In the genomic region with DNA sequence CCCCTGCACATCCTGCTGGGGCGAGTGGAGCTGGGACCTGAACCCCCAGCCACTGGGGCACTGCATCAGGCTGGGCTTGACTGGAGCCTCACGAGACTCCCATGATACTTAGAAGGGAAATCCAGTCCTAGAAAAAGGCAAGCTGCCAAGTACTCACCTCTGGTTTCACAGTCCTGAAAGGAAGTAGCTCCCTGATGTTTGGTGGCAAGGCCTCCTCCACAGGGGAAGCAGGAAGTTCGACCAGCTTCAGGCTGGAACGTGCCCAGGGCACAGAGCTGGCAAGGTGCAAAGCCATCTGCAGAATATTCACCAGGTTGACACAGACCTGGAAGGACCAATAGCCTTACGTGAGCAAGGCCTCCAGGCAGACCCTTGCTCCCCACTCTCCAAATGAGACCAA, we compare ENCODE assay signal across 17 cellular contexts. TPM values are rescaled to one million over a fixed set of nuclear protein-coding genes. Genes with fewer than 3 reads are reported as not detected.
DNase-seq lines count a peak whose midpoint lies in the region; ATAC-seq and TF ChIP-seq lines count a peak whose summit lies in the region.
"Had no signal": no experiment of that assay in that cellular context is flagged by ENCODE, and none has a peak within 500 bp of the region (broad histone marks: within the 10 kb centered on the region; RNA-seq: fewer than 3 reads in every experiment).

No MANE protein-coding gene starts in this region.

- intact Hi-C loops in natural killer cell (cut with micrococcal nuclease): no loop called here

- H3K36me3 Mint-ChIP-seq in activated CD8-positive, alpha-beta memory T cell treated with anti-CD3 and anti-CD28 coated beads, Interleukin-2, amount 10 ng/mL, durations not matched to agents 7 days and 5 days: no peaks in the 10 kb centered on the region
- H3K36me3 Mint-ChIP-seq in glutamatergic neuron (ENCODE audit: unreplicated experiment) (no peaks in the 10 kb centered on the region), natural killer cell (no peaks in the 10 kb centered on the region)
- H3K36me3 Mint-ChIP-seq: CD4-positive, CD25-positive, alpha-beta regulatory T cell had no signal

- ATAC-seq in activated CD8-positive, alpha-beta memory T cell treated with anti-CD3 and anti-CD28 coated beads, Interleukin-2, amount 10 ng/mL, durations not matched to agents 7 days and 5 days: no peak
- peak; percentile 38 for ATAC-seq in esophagus mucosa
- no peak for ATAC-seq in natural killer cell
- ATAC-seq: HepG2 had no signal

- CTCF ChIA-PET in activated CD8-positive, alpha-beta memory T cell treated with anti-CD3 and anti-CD28 coated beads, Interleukin-2, amount 10 ng/mL, durations not matched to agents 7 days and 5 days (lab: Charles Lee): interaction anchor here (0.8 to 1.4 kb wide), 2 partner anchors 15 to 65 kb away, joined by 3 to 5 read pairs; no protein-coding TSS in a partner anchor

- TF ChIP-seq CTCF in glutamatergic neuron (IDR thresholded peaks at IDR 0.05; ENCODE audit: partially characterized antibody, unreplicated experiment) (no peak), natural killer cell (IDR thresholded peaks at IDR 0.05) (no peak)

- no peak overlapping the region for H3K27ac Mint-ChIP-seq in activated CD8-positive, alpha-beta memory T cell treated with anti-CD3 and anti-CD28 coated beads, Interleukin-2, amount 10 ng/mL, durations not matched to agents 7 days and 5 days
- H3K27ac Mint-ChIP-seq in glutamatergic neuron (ENCODE audit: unreplicated experiment) (no peak overlapping the region), natural killer cell (no peak overlapping the region)
- H3K27ac Mint-ChIP-seq: CD4-positive, CD25-positive, alpha-beta regulatory T cell; H9 had no signal

- peak; percentile 36 for DNase-seq in activated CD8-positive, alpha-beta memory T cell treated with anti-CD3 and anti-CD28 coated beads, Interleukin-2, amount 50 U/mL, for 48 hours
- DNase-seq in activated CD8-positive, alpha-beta memory T cell treated with anti-CD3 and anti-CD28 coated beads, Interleukin-2, amount 10 ng/mL, durations not matched to agents 7 days and 5 days: no peak
- DNase-seq in NCI-H69 (lab: John Stamatoyannopoulos, UW): peak; percentile 74
- DNase-seq in ureter (ENCODE audit: low spot score): peak; percentile 69
- no peak for DNase-seq in glutamatergic neuron
- DNase-seq in natural killer cell: no peak
- no peak for DNase-seq in NCI-H1694 treated with DMSO at 0.1 percent for 48 hours (lab: John Stamatoyannopoulos, UW)
- DNase-seq: AML-193; CD4-positive, CD25-positive, alpha-beta regulatory T cell; H9; Karpas-422; MM.1S; NCI-H1930; NCI-H226; NCI-H82 had no signal

- no peak overlapping the region for H3K4me3 Mint-ChIP-seq in activated CD8-positive, alpha-beta memory T cell treated with anti-CD3 and anti-CD28 coated beads, Interleukin-2, amount 10 ng/mL, durations not matched to agents 7 days and 5 days
- H3K4me3 Mint-ChIP-seq in glutamatergic neuron (ENCODE audit: unreplicated experiment): no peak overlapping the region
- H3K4me3 Mint-ChIP-seq in natural killer cell: no peak overlapping the region
- H3K4me3 Mint-ChIP-seq: CD4-positive, CD25-positive, alpha-beta regulatory T cell; H9 had no signal

- peaks cover 9% of the 10 kb centered on the region for H3K27me3 Mint-ChIP-seq in activated CD8-positive, alpha-beta memory T cell treated with anti-CD3 and anti-CD28 coated beads, Interleukin-2, amount 10 ng/mL, durations not matched to agents 7 days and 5 days
- peaks cover 2% of the 10 kb centered on the region for H3K27me3 Mint-ChIP-seq in glutamatergic neuron (ENCODE audit: unreplicated experiment)
- H3K27me3 Mint-ChIP-seq in natural killer cell (ENCODE audit: low read depth in 2 of 2): peaks cover 3 to 5% of the 10 kb centered on the region in 2 donors

- H3K9me3 Mint-ChIP-seq in activated CD8-positive, alpha-beta memory T cell treated with anti-CD3 and anti-CD28 coated beads, Interleukin-2, amount 10 ng/mL, durations not matched to agents 7 days and 5 days (ENCODE audit: low read depth): no peaks in the 10 kb centered on the region
- H3K9me3 Mint-ChIP-seq in glutamatergic neuron (ENCODE audit: unreplicated experiment) (peaks cover 3% of the 10 kb centered on the region), natural killer cell (no peaks in the 10 kb centered on the region)
- H3K9me3 Mint-ChIP-seq: H9 had no signal

- no peaks in the 10 kb centered on the region for H3K4me1 Mint-ChIP-seq in activated CD8-positive, alpha-beta memory T cell treated with anti-CD3 and anti-CD28 coated beads, Interleukin-2, amount 10 ng/mL, durations not matched to agents 7 days and 5 days
- peaks cover 23% of the 10 kb centered on the region for H3K4me1 Mint-ChIP-seq in glutamatergic neuron (ENCODE audit: low read depth, unreplicated experiment)
- no peaks in the 10 kb centered on the region for H3K4me1 Mint-ChIP-seq in natural killer cell
- H3K4me1 Mint-ChIP-seq: CD4-positive, CD25-positive, alpha-beta regulatory T cell had no signal

RNA-seq across cellular contexts. Expression of a gene that starts 26.8 kb away (rescaled TPM):
- total RNA-seq in activated CD8-positive, alpha-beta memory T cell treated with anti-CD3 and anti-CD28 coated beads, Interleukin-2, amount 10 ng/mL, durations not matched to agents 7 days and 5 days: 1 to 10 TPM in 1 of 2 experiments, under 1 TPM in 1; 0.91 to 2.1 TPM
- total RNA-seq in esophagus mucosa: 0.80 TPM
- 2.4 TPM for total RNA-seq in ureter
- total RNA-seq in glutamatergic neuron (ENCODE audit: unreplicated experiment): 2.7 TPM
- total RNA-seq in natural killer cell: 1 to 10 TPM; 2.3 to 6.1 (median 4.6) TPM

Comparison
In these comparisons a context has a peak if more than half of its experiments do, and no peak if none do; other contexts are left out.
1. DNase-seq: peak in activated CD8-positive, alpha-beta memory T cell treated with anti-CD3 and anti-CD28 coated beads, Interleukin-2, amount 50 U/mL, for 48 hours (single experiment), NCI-H69 (single experiment) and ureter (single experiment); none in activated CD8-positive, alpha-beta memory T cell treated with anti-CD3 and anti-CD28 coated beads, Interleukin-2, amount 10 ng/mL, durations not matched to agents 7 days and 5 days (single experiment), glutamatergic neuron (single experiment), natural killer cell (single experiment) and NCI-H1694 treated with DMSO at 0.1 percent for 48 hours (single experiment).